In genomic region chr6:85641522-85641915, GRCh38 we compare ENCODE assay signal across 8 cellular contexts. TPM values are rescaled to one million over a fixed set of nuclear protein-coding genes. Genes with fewer than 3 reads are reported as not detected.
DNase-seq lines count a peak whose midpoint lies in the region; ATAC-seq and TF ChIP-seq lines count a peak whose summit lies in the region.

No MANE protein-coding gene starts in this region.

- H3K4me1 Mint-ChIP-seq in Caco-2 (ENCODE audit: low read depth, unreplicated experiment), result peaks cover 40% of the 10 kb centered on the region

- POLR2A ChIA-PET in Caco-2 (lab: Charles Lee), result interaction anchor here (2.1 kb wide), 1 partner anchor 36 kb away, joined by 20 read pairs; no protein-coding TSS in a partner anchor

- peaks cover 76% of the 10 kb centered on the region for H3K36me3 Mint-ChIP-seq in Caco-2 (ENCODE audit: insufficient read depth, unreplicated experiment)

- peak overlapping the region; percentile 98 for H3K27ac ChIP-seq in brain microvascular endothelial cell

- H3K27me3 ChIP-seq in Caco-2 (replicated peaks; ENCODE audit: control insufficient read depth, insufficient read depth, low read length) (no peaks in the 10 kb centered on the region), brain microvascular endothelial cell (replicated peaks) (no peaks in the 10 kb centered on the region)

- no peaks in the 10 kb centered on the region for H3K9me3 Mint-ChIP-seq in Caco-2 (ENCODE audit: unreplicated experiment)

- no peak for ATAC-seq in HG03175 (IDR thresholded peaks at IDR 0.05; ENCODE audit: unreplicated experiment)

- peak overlapping the region; percentile 74 for H3K27ac Mint-ChIP-seq in Caco-2 (ENCODE audit: unreplicated experiment)

- no peaks in the 10 kb centered on the region for H3K27me3 Mint-ChIP-seq in Caco-2 (ENCODE audit: insufficient read depth, unreplicated experiment)

- peaks cover 28% of the 10 kb centered on the region for H3K4me1 ChIP-seq in Caco-2

- H3K36me3 ChIP-seq in Caco-2 (ENCODE audit: control insufficient read depth, insufficient read depth, low read length) (no peaks in the 10 kb centered on the region; the same call in none of the 2 replicates), brain microvascular endothelial cell (replicated peaks) (peaks cover 34% of the 10 kb centered on the region)

- H3K9me3 ChIP-seq in Caco-2, result no peaks in the 10 kb centered on the region

- peak overlapping the region; percentile 99 for H3K4me3 Mint-ChIP-seq in Caco-2 (ENCODE audit: unreplicated experiment)

- in situ Hi-C loops in brain microvascular endothelial cell (cut with HindIII; ENCODE audit: low pct_ligation_motif_present, low sequenced_read_pairs), result no loop called here

- intact Hi-C loops in Caco-2 (cut with micrococcal nuclease; ENCODE audit: unreplicated experiment), result no loop called here

- CTCF ChIA-PET in Caco-2 (lab: Charles Lee), result no interaction called here

- no peak for DNase-seq in Caco-2
- DNase-seq in LHCN-M2 (ENCODE audit: low read depth), result peak; percentile 29
- no peak for DNase-seq in brain microvascular endothelial cell
- peak; percentile 25 for DNase-seq in medulla oblongata (ENCODE audit: extremely low spot score)
- peak; percentile 45 for DNase-seq in ureter (ENCODE audit: low spot score)
- no peak for DNase-seq in ecto neural progenitor cell (ENCODE audit: low spot score)
- DNase-seq in middle frontal gyrus (ENCODE audit: extremely low spot score, low spot score), result no peak

- H3K4me3 ChIP-seq in Caco-2 (ENCODE audit: low read depth, low read length) (peak overlapping the region; percentile 100), brain microvascular endothelial cell (ENCODE audit: low read depth, low read length) (peak overlapping the region; percentile 100)

- TF ChIP-seq CTCF in Caco-2 (IDR thresholded peaks at IDR 0.05; ENCODE audit: insufficient read depth in 1 of 2, low read depth in 1 of 2, low read length in 1 of 2, severe bottlenecking in 1 of 2, unreplicated experiment in 1 of 2) (no peak), brain microvascular endothelial cell (IDR thresholded peaks at IDR 0.05; ENCODE audit: low read depth, low read length, missing control alignments) (no peak)

- no TSS peak for BruUV-seq in Caco-2 (replicated peaks; lab: Mats Ljungman, UMichigan)

RNA-seq across cellular contexts. Expression of gene SYNCRIP, which starts 1.2 kb away (rescaled TPM):
- total RNA-seq in Caco-2 (2022) (132 and 145 TPM in 2 replicates), LHCN-M2 (2014; rRNA removed) (107 and 121 TPM in 2 replicates), ureter (124 TPM)
- 81.2 TPM for polyA plus RNA-seq in LHCN-M2 (2012)

RNA-seq across cellular contexts. Expression of gene SNX14, which starts 47.9 kb away (rescaled TPM):
- total RNA-seq in Caco-2 (2022), result 85.0 and 87.5 TPM in 2 replicates
- 96.1 and 116 TPM in 2 replicates for total RNA-seq in LHCN-M2 (2014; rRNA removed)
- 37.2 TPM for polyA plus RNA-seq in LHCN-M2 (2012)
- total RNA-seq in ureter, result 99.2 TPM

Comparison
In these comparisons a context has a peak if more than half of its experiments do, and no peak if none do; other contexts are left out.
1. DNase-seq: peak in LHCN-M2 (single experiment), medulla oblongata (single experiment) and ureter (single experiment); none in Caco-2 (0 of 2), brain microvascular endothelial cell (single experiment), ecto neural progenitor cell (single experiment) and middle frontal gyrus (single experiment).